In genomic region chr19:55640043-55640576, GRCh38 we compare ENCODE assay signal across 8 cellular contexts. TPM values are rescaled to one million over a fixed set of nuclear protein-coding genes. Genes with fewer than 3 reads are reported as not detected.
A peak's percentile ranks its signal among the peaks of the same experiment; 100 is the strongest.
DNase-seq lines count a peak whose midpoint lies in the region; ATAC-seq lines count a peak whose summit lies in the region.

No MANE protein-coding gene starts in this region.

- H3K9ac ChIP-seq in mesendoderm (ENCODE audit: low read length) = peak overlapping the region; percentile 81

- no peak overlapping the region for H3K18ac ChIP-seq in mesendoderm (ENCODE audit: low read length)

- H3K79me2 ChIP-seq in mesendoderm (ENCODE audit: control insufficient read depth, insufficient read depth, low read length) = peaks cover 28% of the 10 kb centered on the region

- H2AK5ac ChIP-seq in mesendoderm (ENCODE audit: low read length) = peak overlapping the region; percentile 74

- peak overlapping the region; percentile 39 for H3K27ac ChIP-seq in mesendoderm (ENCODE audit: low read depth, low read length)

- peak overlapping the region; percentile 52 for H3K4me2 ChIP-seq in mesendoderm (ENCODE audit: low read length)

- H3K23ac ChIP-seq in mesendoderm (ENCODE audit: low read length) = no peak overlapping the region

- CTCF ChIA-PET in activated CD4-positive, alpha-beta memory T cell treated with anti-CD3 and anti-CD28 coated beads, Interleukin-2, amount 10 ng/mL, durations not matched to agents 7 days and 5 days (lab: Charles Lee) = interaction anchor here (1.0 to 1.9 kb wide), 4 partner anchors 9 to 136 kb away, joined by 5 to 11 read pairs (median 8); partner anchors contain the start of gene ZNF784

- peak overlapping the region; percentile 72 for H3K4me3 Mint-ChIP-seq in activated CD4-positive, alpha-beta memory T cell treated with anti-CD3 and anti-CD28 coated beads, Interleukin-2, amount 10 ng/mL, durations not matched to agents 7 days and 5 days
- peak overlapping the region; percentile 81 to 87 for H3K4me3 Mint-ChIP-seq in stimulated activated naive B cell treated with anti-CD40 and anti-IgM and Interleukin-4, amounts not matched to agents 10 μg/mL and 1 μg/mL and 100 μg/mL, for 72 hours

- DNase-seq in NCI-H1092 treated with DMSO at 0.1 percent for 48 hours (lab: John Stamatoyannopoulos, UW) (peak; percentile 42), mesendoderm (peak; percentile 59)
- peak; percentile 76 for DNase-seq in activated CD4-positive, alpha-beta memory T cell treated with anti-CD3 and anti-CD28 coated beads, Interleukin-2, amount 10 ng/mL, durations not matched to agents 7 days and 5 days
- DNase-seq in effector CD8-positive, alpha-beta T cell (lab: John Stamatoyannopoulos, UW) = peak; percentile 59
- DNase-seq in stimulated activated naive B cell treated with anti-CD40 and anti-IgM and Interleukin-4, amounts not matched to agents 10 μg/mL and 1 μg/mL and 100 μg/mL, for 72 hours = peak; percentile 69

- no peak overlapping the region for H4K8ac ChIP-seq in mesendoderm (ENCODE audit: low read depth, low read length)

- H4K5ac ChIP-seq in mesendoderm (ENCODE audit: low read length) = no peak overlapping the region

- no peaks in the 10 kb centered on the region for H3K27me3 Mint-ChIP-seq in activated CD4-positive, alpha-beta memory T cell treated with anti-CD3 and anti-CD28 coated beads, Interleukin-2, amount 10 ng/mL, durations not matched to agents 7 days and 5 days
- H3K27me3 Mint-ChIP-seq in stimulated activated naive B cell treated with anti-CD40 and anti-IgM and Interleukin-4, amounts not matched to agents 10 μg/mL and 1 μg/mL and 100 μg/mL, for 72 hours = no peaks in the 10 kb centered on the region

- peak overlapping the region; percentile 95 for H3K56ac ChIP-seq in mesendoderm (ENCODE audit: low read length)

- peak overlapping the region; percentile 49 for H3K4ac ChIP-seq in mesendoderm (ENCODE audit: low read depth, low read length)

- peak; percentile 2 to 6 for ATAC-seq in stimulated activated naive B cell treated with anti-CD40 and anti-IgM and Interleukin-4, amounts not matched to agents 10 μg/mL and 1 μg/mL and 100 μg/mL, for 72 hours (replicated peaks)
- ATAC-seq in HG02885 (IDR thresholded peaks at IDR 0.05; ENCODE audit: poor library complexity, unreplicated experiment) = no peak
- ATAC-seq in GM21576 (IDR thresholded peaks at IDR 0.05; ENCODE audit: unreplicated experiment) = no peak

- peaks cover 30% of the 10 kb centered on the region for H3K36me3 Mint-ChIP-seq in activated CD4-positive, alpha-beta memory T cell treated with anti-CD3 and anti-CD28 coated beads, Interleukin-2, amount 10 ng/mL, durations not matched to agents 7 days and 5 days (ENCODE audit: low read depth)
- H3K36me3 Mint-ChIP-seq in stimulated activated naive B cell treated with anti-CD40 and anti-IgM and Interleukin-4, amounts not matched to agents 10 μg/mL and 1 μg/mL and 100 μg/mL, for 72 hours = peaks cover 56 to 82% of the 10 kb centered on the region in 2 donors

- peak overlapping the region; percentile 85 for H3K27ac Mint-ChIP-seq in activated CD4-positive, alpha-beta memory T cell treated with anti-CD3 and anti-CD28 coated beads, Interleukin-2, amount 10 ng/mL, durations not matched to agents 7 days and 5 days
- H3K27ac Mint-ChIP-seq in stimulated activated naive B cell treated with anti-CD40 and anti-IgM and Interleukin-4, amounts not matched to agents 10 μg/mL and 1 μg/mL and 100 μg/mL, for 72 hours = peak overlapping the region; percentile 97

- no CpG with 5 or more reads among the region's 38 CpGs for WGBS in mesendoderm (ENCODE audit: extremely low coverage, insufficient coverage, low lambda C conversion rate)

- H3K4me1 ChIP-seq in mesendoderm (ENCODE audit: control insufficient read depth, low read depth, low read length) = peaks cover 8% of the 10 kb centered on the region

- H3K4me3 ChIP-seq in GM08714 (ENCODE audit: low read length) = peak overlapping the region; percentile 95; the same call in 1 of the 2 replicates
- H3K4me3 ChIP-seq in mesendoderm (ENCODE audit: low read length) = no peak overlapping the region

- H2BK5ac ChIP-seq in mesendoderm (ENCODE audit: low read length) = no peak overlapping the region

- no peaks in the 10 kb centered on the region for H3K27me3 ChIP-seq in mesendoderm (ENCODE audit: insufficient read depth, low read length, poor library complexity)

- H3K4me1 Mint-ChIP-seq in activated CD4-positive, alpha-beta memory T cell treated with anti-CD3 and anti-CD28 coated beads, Interleukin-2, amount 10 ng/mL, durations not matched to agents 7 days and 5 days = peaks cover 75% of the 10 kb centered on the region
- H3K4me1 Mint-ChIP-seq in stimulated activated naive B cell treated with anti-CD40 and anti-IgM and Interleukin-4, amounts not matched to agents 10 μg/mL and 1 μg/mL and 100 μg/mL, for 72 hours = peaks cover 52 to 87% of the 10 kb centered on the region in 2 donors

- peaks cover 2% of the 10 kb centered on the region for H3K9me3 Mint-ChIP-seq in activated CD4-positive, alpha-beta memory T cell treated with anti-CD3 and anti-CD28 coated beads, Interleukin-2, amount 10 ng/mL, durations not matched to agents 7 days and 5 days
- H3K9me3 Mint-ChIP-seq in stimulated activated naive B cell treated with anti-CD40 and anti-IgM and Interleukin-4, amounts not matched to agents 10 μg/mL and 1 μg/mL and 100 μg/mL, for 72 hours = peaks cover 0 to 4% of the 10 kb centered on the region in 2 donors

- H2BK15ac ChIP-seq in mesendoderm (replicated peaks; ENCODE audit: low read depth) = no peak overlapping the region

- no peak overlapping the region for H2BK120ac ChIP-seq in mesendoderm (ENCODE audit: low read depth, low read length)

- H3K36me3 ChIP-seq in mesendoderm (ENCODE audit: control insufficient read depth, insufficient read depth, low read length) = peaks cover 6% of the 10 kb centered on the region

- H3K79me1 ChIP-seq in mesendoderm (ENCODE audit: low read length) = peaks cover 21% of the 10 kb centered on the region

- POLR2A ChIA-PET in activated CD4-positive, alpha-beta memory T cell treated with anti-CD3 and anti-CD28 coated beads, Interleukin-2, amount 10 ng/mL, durations not matched to agents 7 days and 5 days (lab: Charles Lee) = interaction anchor here (0.7 to 1.0 kb wide), 2 partner anchors 14 to 41 kb away, joined by 3 to 5 read pairs; partner anchors contain the start of gene FIZ1

RNA-seq across cellular contexts. Expression of gene ZNF580, which starts 0.7 kb away (rescaled TPM):
- total RNA-seq in activated CD4-positive, alpha-beta memory T cell treated with anti-CD3 and anti-CD28 coated beads, Interleukin-2, amount 10 ng/mL, durations not matched to agents 7 days and 5 days = 10 to 100 TPM; 35.7 to 39.7 TPM
- polyA plus RNA-seq in mesendoderm (2013, experiment 1 of 2) = 12.1 TPM
- polyA plus RNA-seq in mesendoderm (2013, experiment 2 of 2) = 13.5 TPM

RNA-seq across cellular contexts. Expression of gene ZNF581, which starts 3.3 kb away (rescaled TPM):
- total RNA-seq in activated CD4-positive, alpha-beta memory T cell treated with anti-CD3 and anti-CD28 coated beads, Interleukin-2, amount 10 ng/mL, durations not matched to agents 7 days and 5 days = 10 to 100 TPM; 26.6 to 30.1 TPM
- 34.8 TPM for polyA plus RNA-seq in mesendoderm (2013, experiment 1 of 2)
- polyA plus RNA-seq in mesendoderm (2013, experiment 2 of 2) = 34.8 TPM

RNA-seq across cellular contexts. Expression of gene CCDC106, which starts 7.9 kb away (rescaled TPM):
- total RNA-seq in activated CD4-positive, alpha-beta memory T cell treated with anti-CD3 and anti-CD28 coated beads, Interleukin-2, amount 10 ng/mL, durations not matched to agents 7 days and 5 days = 1 to 10 TPM; 3.7 to 3.8 TPM
- 7.9 TPM for polyA plus RNA-seq in mesendoderm (2013, experiment 1 of 2)
- polyA plus RNA-seq in mesendoderm (2013, experiment 2 of 2) = 7.9 TPM

RNA-seq across cellular contexts. Expression of gene U2AF2, which starts 14.7 kb away (rescaled TPM):
- total RNA-seq in activated CD4-positive, alpha-beta memory T cell treated with anti-CD3 and anti-CD28 coated beads, Interleukin-2, amount 10 ng/mL, durations not matched to agents 7 days and 5 days = 100 to 1,000 TPM; 204 to 213 TPM
- polyA plus RNA-seq in mesendoderm (2013, experiment 1 of 2) = 204 TPM
- polyA plus RNA-seq in mesendoderm (2013, experiment 2 of 2) = 201 TPM

RNA-seq across cellular contexts. Expression of gene ZNF784, which starts 15.7 kb away (rescaled TPM):
- total RNA-seq in activated CD4-positive, alpha-beta memory T cell treated with anti-CD3 and anti-CD28 coated beads, Interleukin-2, amount 10 ng/mL, durations not matched to agents 7 days and 5 days = 1 to 10 TPM; 6.4 to 7.4 TPM
- 3.9 TPM for polyA plus RNA-seq in mesendoderm (2013, experiment 1 of 2)
- polyA plus RNA-seq in mesendoderm (2013, experiment 2 of 2) = 4.4 TPM

Comparison
In these comparisons a context has a peak if more than half of its experiments do, and no peak if none do; other contexts are left out.
1. ATAC-seq: peak in stimulated activated naive B cell treated with anti-CD40 and anti-IgM and Interleukin-4, amounts not matched to agents 10 μg/mL and 1 μg/mL and 100 μg/mL, for 72 hours (2 of 2); none in HG02885 (single experiment) and GM21576 (single experiment).
2. Peak in every context shown above with its lines, with median percentiles within 50 percentile points of each other: DNase-seq.